ENCODE assay signal across 1 cellular context in genomic region chr1:41683681-41684500, GRCh38.
TF ChIP-seq lines count a peak whose summit lies in the region.

No MANE protein-coding gene starts in this region.

TF ChIP-seq in GM12878, 131 proteins besides CTCF, POLR2A, EP300 and RAD21 (continued from another document):
- TF ChIP-seq HSF1 (IDR thresholded peaks at IDR 0.05; ENCODE audit: low read depth, low read length), result no peak
- TF ChIP-seq SRF (IDR thresholded peaks at IDR 0.05; ENCODE audit: low read depth in 2 of 2, low read length in 2 of 2), result no peak
- TF ChIP-seq NKRF (conservative IDR thresholded peaks at IDR 0.05), result no peak
- no peak for TF ChIP-seq PAX8 (IDR thresholded peaks at IDR 0.05)
- no peak for TF ChIP-seq CREB1 (IDR thresholded peaks at IDR 0.05; ENCODE audit: low read depth)
- TF ChIP-seq POLR2AphosphoS5 (IDR thresholded peaks at IDR 0.05; ENCODE audit: low read length), result no peak
- TF ChIP-seq SUZ12 (IDR thresholded peaks at IDR 0.05; ENCODE audit: unreplicated experiment), result no peak
- no peak for TF ChIP-seq USF1 (IDR thresholded peaks at IDR 0.05; ENCODE audit: borderline replicate concordance, extremely low read length, insufficient read depth, low read depth, low read length)
- no peak for TF ChIP-seq PBX3 (IDR thresholded peaks at IDR 0.05; ENCODE audit: insufficient replicate concordance, low read depth, low read length)
- TF ChIP-seq SMARCA5 (IDR thresholded peaks at IDR 0.05), result no peak
TF ChIP-seq in GM12878: peak in this region for 8.
